ENCODE assay signal across 8 cellular contexts in the genomic region with DNA sequence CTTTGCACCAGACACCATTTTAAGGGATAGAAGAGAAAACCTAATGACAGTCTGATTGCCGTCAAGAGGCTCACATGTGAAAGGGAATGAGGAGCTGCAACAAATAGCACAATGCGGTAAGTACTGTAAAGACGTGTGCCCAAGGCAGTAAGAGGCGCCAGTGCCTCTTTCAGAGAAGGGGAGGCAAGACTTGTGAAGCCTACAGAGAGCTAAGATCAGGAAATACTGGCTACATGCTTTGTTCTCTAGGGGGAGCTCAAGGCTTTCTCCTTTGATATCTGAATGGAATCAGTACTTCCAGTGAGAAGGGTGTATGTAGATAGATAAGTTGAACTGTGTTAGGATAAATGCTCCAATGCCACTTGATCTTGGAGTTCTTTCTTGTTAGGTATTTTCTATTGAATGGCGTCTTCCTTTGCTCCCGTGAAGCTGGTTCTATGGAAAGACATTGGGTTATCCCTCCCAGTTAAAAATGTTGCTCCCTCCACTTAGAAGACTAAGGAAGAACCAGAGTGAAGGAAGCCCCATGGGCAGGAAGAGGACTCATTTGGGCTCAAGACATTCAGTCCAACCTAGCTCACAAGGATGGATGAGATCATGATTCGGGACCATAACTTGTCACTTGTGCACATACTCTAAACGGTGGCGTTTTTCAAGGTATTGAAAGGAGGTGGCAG. TPM values are rescaled to one million over a fixed set of nuclear protein-coding genes. Genes with fewer than 3 reads are reported as not detected.
DNase-seq lines count a peak whose midpoint lies in the region; TF ChIP-seq lines count a peak whose summit lies in the region.

No MANE protein-coding gene starts in this region.

- intact Hi-C loops in testis (cut with DNase I; ENCODE audit: low total_unique reads) = no loop called here

- no peaks in the 10 kb centered on the region for H3K27me3 ChIP-seq in H7 (ENCODE audit: control insufficient read depth, insufficient read depth, low read length)
- no peaks in the 10 kb centered on the region for H3K27me3 ChIP-seq in Karpas-422 (ENCODE audit: low read length)
- peaks cover 7% of the 10 kb centered on the region for H3K27me3 ChIP-seq in OCI-LY3 (ENCODE audit: low read depth, low read length)
- no peaks in the 10 kb centered on the region for H3K27me3 ChIP-seq in kidney epithelial cell (ENCODE audit: control insufficient read depth, insufficient read depth, low read length)
- H3K27me3 ChIP-seq in testis = no peaks in the 10 kb centered on the region

- no peak overlapping the region for H2AFZ ChIP-seq in Karpas-422 (ENCODE audit: low read length)
- peak overlapping the region; percentile 87 for H2AFZ ChIP-seq in OCI-LY3 (ENCODE audit: low read depth, low read length)

- H4K20me1 ChIP-seq in Karpas-422 (ENCODE audit: insufficient read depth, low read depth, low read length) (no peaks in the 10 kb centered on the region), OCI-LY3 (ENCODE audit: insufficient read depth, low read length) (no peaks in the 10 kb centered on the region)

- TF ChIP-seq CTCF in OCI-LY3 (IDR thresholded peaks at IDR 0.05; ENCODE audit: low read depth, low read length) (peak; percentile 79), kidney epithelial cell (IDR thresholded peaks at IDR 0.05; ENCODE audit: insufficient read depth, low read length, poor library complexity, severe bottlenecking) (peak; percentile 81), testis (IDR thresholded peaks at IDR 0.05) (peak; percentile 10 to 60 (median 35))

- H3K36me3 ChIP-seq in H7 (replicated peaks; ENCODE audit: control insufficient read depth, insufficient read depth, low read length) (no peaks in the 10 kb centered on the region), Karpas-422 (ENCODE audit: insufficient read depth, low read length) (no peaks in the 10 kb centered on the region), OCI-LY3 (replicated peaks; ENCODE audit: low read depth, low read length) (no peaks in the 10 kb centered on the region), kidney epithelial cell (ENCODE audit: control insufficient read depth, insufficient read depth, low read length) (no peaks in the 10 kb centered on the region), testis (ENCODE audit: low read depth, missing control alignments) (no peaks in the 10 kb centered on the region)

- H3K9me2 ChIP-seq in Karpas-422 (replicated peaks; ENCODE audit: insufficient read depth, low read length) = no peaks in the 10 kb centered on the region

- 37 to 43% methylated on average over 9 of the region's 9 CpGs for WGBS in testis, 2 donors

- H3K27ac ChIP-seq in Karpas-422 (ENCODE audit: low read length) (no peak overlapping the region), OCI-LY3 (ENCODE audit: low read length) (no peak overlapping the region), testis (no peak overlapping the region)

- no peaks in the 10 kb centered on the region for H3K4me1 ChIP-seq in Karpas-422 (ENCODE audit: low read length)
- no peaks in the 10 kb centered on the region for H3K4me1 ChIP-seq in OCI-LY3 (ENCODE audit: low read length)
- no peaks in the 10 kb centered on the region for H3K4me1 ChIP-seq in testis

- TF ChIP-seq POLR2A in testis (IDR thresholded peaks at IDR 0.05) = no peak

- peak; percentile 5 for DNase-seq in stimulated activated CD4-positive, alpha-beta T cell treated with anti-CD3 and anti-CD28 coated beads, Interleukin-4, amount 100 ng/mL, for 24 hours
- no peak for DNase-seq in stimulated activated CD4-positive, alpha-beta T cell treated with anti-CD3 and anti-CD28 coated beads, Interleukin-12 subunit alpha, Interleukin-12 subunit beta, amount 100 ng/mL, for 4 hours
- DNase-seq in H7 (peak; percentile 79), Karpas-422 (peak; percentile 83), kidney epithelial cell (ENCODE audit: low read depth) (no peak), testis (peak; percentile 27)
- DNase-seq in central memory CD4-positive, alpha-beta T cell = peak; percentile 35

- H3K4me2 ChIP-seq in Karpas-422 (ENCODE audit: low read depth, low read length, poor library complexity, severe bottlenecking) = no peak overlapping the region
- peak overlapping the region; percentile 28; the same call in 1 of the 2 replicates for H3K4me2 ChIP-seq in OCI-LY3 (ENCODE audit: low read length)

- H3K79me2 ChIP-seq in Karpas-422 (ENCODE audit: low read length) = no peaks in the 10 kb centered on the region
- no peaks in the 10 kb centered on the region for H3K79me2 ChIP-seq in OCI-LY3 (ENCODE audit: low read length)

- H3K4me3 ChIP-seq in H7 (ENCODE audit: insufficient read depth, low read depth, low read length) (no peak overlapping the region), Karpas-422 (ENCODE audit: low read length) (no peak overlapping the region), OCI-LY3 (ENCODE audit: low read length) (no peak overlapping the region), kidney epithelial cell (ENCODE audit: low read depth, low read length) (no peak overlapping the region), testis (no peak overlapping the region)

- H3K9me3 ChIP-seq in Karpas-422 (ENCODE audit: low read length) = no peaks in the 10 kb centered on the region
- H3K9me3 ChIP-seq in OCI-LY3 (ENCODE audit: insufficient read depth, low read length) = no peaks in the 10 kb centered on the region
- no peaks in the 10 kb centered on the region for H3K9me3 ChIP-seq in testis

- H3K9ac ChIP-seq in Karpas-422 (ENCODE audit: low read length) (no peak overlapping the region), OCI-LY3 (ENCODE audit: low read length) (no peak overlapping the region)

RNA-seq across cellular contexts. Expression of a gene that starts 23.5 kb away (rescaled TPM):
- total RNA-seq in H7 (2014; rRNA removed; shearing (Covaris generic)) = not detected in 2 replicates
- total RNA-seq in Karpas-422 (2014; rRNA removed; shearing (Covaris generic); ENCODE audit: low replicate concordance) = not detected in 2 replicates
- total RNA-seq in kidney epithelial cell = not detected in 2 replicates
- under 1 TPM in 1 of 2 donors, not detected in 1; 0.79 TPM for total RNA-seq in testis
- 1.9 TPM for polyA plus RNA-seq in testis (ENCODE audit: insufficient read depth, low read depth, low replicate concordance)

Comparison
In these comparisons a context has a peak if more than half of its experiments do, and no peak if none do; other contexts are left out.
1. DNase-seq: peak in stimulated activated CD4-positive, alpha-beta T cell treated with anti-CD3 and anti-CD28 coated beads, Interleukin-4, amount 100 ng/mL, for 24 hours (single experiment), H7 (single experiment), Karpas-422 (single experiment), central memory CD4-positive, alpha-beta T cell (single experiment) and testis (single experiment); none in stimulated activated CD4-positive, alpha-beta T cell treated with anti-CD3 and anti-CD28 coated beads, Interleukin-12 subunit alpha, Interleukin-12 subunit beta, amount 100 ng/mL, for 4 hours (single experiment) and kidney epithelial cell (single experiment).
2. Peak in every context shown above with its lines, with median percentiles within 50 percentile points of each other: CTCF ChIP-seq.